17 cellular contexts compared by ENCODE assay signal in genomic region chr3:11910971-11911531, GRCh38.
DNase-seq lines count a peak whose midpoint lies in the region; TF ChIP-seq lines count a peak whose summit lies in the region.
"Had no signal": no experiment of that assay in that cellular context is flagged by ENCODE, and none has a peak within 500 bp of the region (broad histone marks: within the 10 kb centered on the region; RNA-seq: fewer than 3 reads in every experiment).

No MANE protein-coding gene starts in this region.

- H3K27me3 ChIP-seq in HUES64 (ENCODE audit: insufficient read depth, low read length) (no peaks in the 10 kb centered on the region), stomach (no peaks in the 10 kb centered on the region), BE2C (no peaks in the 10 kb centered on the region)
- H3K27me3 ChIP-seq: neural progenitor cell, vagina had no signal

- H3K36me3 Mint-ChIP-seq in HFFc6 (ENCODE audit: low read depth): no peaks in the 10 kb centered on the region
- H3K36me3 Mint-ChIP-seq: activated naive CD8-positive, alpha-beta T cell treated with anti-CD3 and anti-CD28 coated beads for 36 hours; neural progenitor cell had no signal

- H3K4me1 Mint-ChIP-seq in HFFc6 (ENCODE audit: low read depth): no peaks in the 10 kb centered on the region; the same call in 1 of the 2 replicates
- H3K4me1 Mint-ChIP-seq: activated naive CD8-positive, alpha-beta T cell treated with anti-CD3 and anti-CD28 coated beads for 36 hours had no signal

- no peak overlapping the region for H3K4me3 Mint-ChIP-seq in HFFc6
- H3K4me3 Mint-ChIP-seq: activated naive CD8-positive, alpha-beta T cell treated with anti-CD3 and anti-CD28 coated beads for 36 hours; neural progenitor cell had no signal

- TF ChIP-seq POLR2A in stomach (IDR thresholded peaks at IDR 0.05): no peak

- no peaks in the 10 kb centered on the region for H3K4me1 ChIP-seq in HUES64 (ENCODE audit: insufficient read depth, low read length)
- H3K4me1 ChIP-seq in stomach: no peaks in the 10 kb centered on the region
- H3K4me1 ChIP-seq in BE2C: no peaks in the 10 kb centered on the region
- H3K4me1 ChIP-seq: HAP-1, neural progenitor cell, vagina had no signal

- H3K4me3 ChIP-seq in HUES64 (ENCODE audit: low read length): peak overlapping the region; percentile 34; the same call in 1 of the 2 replicates
- H3K4me3 ChIP-seq in stomach: no peak overlapping the region
- H3K4me3 ChIP-seq in BE2C (ENCODE audit: low read depth, low read length): no peak overlapping the region
- H3K4me3 ChIP-seq: HAP-1, neural progenitor cell, vagina had no signal

- no peak overlapping the region for H3K27ac Mint-ChIP-seq in HFFc6
- H3K27ac Mint-ChIP-seq: activated naive CD8-positive, alpha-beta T cell treated with anti-CD3 and anti-CD28 coated beads for 36 hours; neural progenitor cell had no signal

- no peak overlapping the region for H3K9ac ChIP-seq in HUES64 (ENCODE audit: low read depth, low read length)
- H3K9ac ChIP-seq: neural progenitor cell had no signal

- peaks cover 24% of the 10 kb centered on the region for H3K27me3 Mint-ChIP-seq in HFFc6 (ENCODE audit: insufficient read depth)
- H3K27me3 Mint-ChIP-seq: activated naive CD8-positive, alpha-beta T cell treated with anti-CD3 and anti-CD28 coated beads for 36 hours had no signal

- H3K27ac ChIP-seq in HUES64 (ENCODE audit: low read depth, low read length): no peak overlapping the region
- H3K27ac ChIP-seq in stomach: no peak overlapping the region
- H3K27ac ChIP-seq: neural progenitor cell, vagina, WERI-Rb-1 had no signal

- H3K9me3 ChIP-seq in HUES64 (ENCODE audit: insufficient read depth, low read depth, low read length) (no peaks in the 10 kb centered on the region), stomach (no peaks in the 10 kb centered on the region), BE2C (no peaks in the 10 kb centered on the region)
- H3K9me3 ChIP-seq: HAP-1, vagina had no signal

- intact Hi-C loops in stomach (cut with DNase I; ENCODE audit: low total_unique reads): no loop called here

- no peak for TF ChIP-seq EP300 in stomach (IDR thresholded peaks at IDR 0.05)

- no peaks in the 10 kb centered on the region; the same call in 1 of the 2 replicates for H3K9me3 Mint-ChIP-seq in HFFc6
- H3K9me3 Mint-ChIP-seq: activated naive CD8-positive, alpha-beta T cell treated with anti-CD3 and anti-CD28 coated beads for 36 hours; neural progenitor cell had no signal

- TF ChIP-seq CTCF in stomach (IDR thresholded peaks at IDR 0.05) (no peak), HFFc6 (IDR thresholded peaks at IDR 0.05) (no peak), BE2C (IDR thresholded peaks at IDR 0.05; ENCODE audit: low read depth, low read length) (no peak)

- 92% methylated on average over 20 of the region's 20 CpGs for WGBS in HUES64
- 56 to 83% (median 60%) methylated on average over 4 to 20 of the region's 20 CpGs for WGBS in stomach, 5 donors

- peak; percentile 67 for DNase-seq in activated effector memory CD4-positive, alpha-beta T cell treated with anti-CD3 and anti-CD28 coated beads, Interleukin-2, amount 50 U/mL, for 16 hours
- DNase-seq in activated effector memory CD4-positive, alpha-beta T cell treated with Interleukin-2 at 50 U/mL for 16 hours: no peak
- DNase-seq in ecto neural progenitor cell (ENCODE audit: low spot score) (peak; percentile 27), stomach (peak; percentile 74), HFFc6 (no peak), BE2C (no peak)
- no peak for DNase-seq in central memory CD4-positive, alpha-beta T cell
- DNase-seq: activated naive CD8-positive, alpha-beta T cell treated with anti-CD3 and anti-CD28 coated beads for 36 hours; effector CD4-positive, alpha-beta T cell; hippocampal formation; kidney glomerular epithelial cell; NCI-H2081; WERI-Rb-1 had no signal

- H3K36me3 ChIP-seq in HUES64 (ENCODE audit: insufficient read depth, low read length) (no peaks in the 10 kb centered on the region), stomach (no peaks in the 10 kb centered on the region), BE2C (no peaks in the 10 kb centered on the region)
- H3K36me3 ChIP-seq: HAP-1, neural progenitor cell, vagina, WERI-Rb-1 had no signal

Comparison
In these comparisons a context has a peak if more than half of its experiments do, and no peak if none do; other contexts are left out.
1. DNase-seq: peak in activated effector memory CD4-positive, alpha-beta T cell treated with anti-CD3 and anti-CD28 coated beads, Interleukin-2, amount 50 U/mL, for 16 hours (single experiment), ecto neural progenitor cell (single experiment) and stomach (single experiment); none in activated effector memory CD4-positive, alpha-beta T cell treated with Interleukin-2 at 50 U/mL for 16 hours (single experiment), central memory CD4-positive, alpha-beta T cell (single experiment), HFFc6 (single experiment) and BE2C (single experiment).